ENCODE assay signal across 16 cellular contexts in genomic region chr3:170977911-170978310, GRCh38. TPM values are rescaled to one million over a fixed set of nuclear protein-coding genes. Genes with fewer than 3 reads are reported as not detected.
DNase-seq lines count a peak whose midpoint lies in the region; ATAC-seq and TF ChIP-seq lines count a peak whose summit lies in the region.
"Had no signal": no experiment of that assay in that cellular context is flagged by ENCODE, and none has a peak within 500 bp of the region (broad histone marks: within the 10 kb centered on the region; RNA-seq: fewer than 3 reads in every experiment).

No MANE protein-coding gene starts in this region.

- DNase-seq in EH (ENCODE audit: low read depth) (peak; percentile 58), LHCN-M2 (ENCODE audit: low read depth) (peak; percentile 59), cardiac fibroblast (ENCODE audit: low read depth in 2 of 2) (peak; percentile 58 to 86), kidney tubule cell (ENCODE audit: low spot score) (peak; percentile 53), left lobe of liver (ENCODE audit: low spot score) (no peak), occipital lobe (lab: John Stamatoyannopoulos, UW) (no peak)
- no peak for DNase-seq in activated CD4-positive, alpha-beta memory T cell treated with anti-CD3 and anti-CD28 coated beads, Interleukin-2, amount 10 ng/mL, durations not matched to agents 7 days and 5 days
- DNase-seq: anterior cingulate cortex, DMS153, left ventricle myocardium inferior, mucosa of descending colon, MV-4-11, retina had no signal

- H3K4me1 Mint-ChIP-seq in activated CD4-positive, alpha-beta memory T cell treated with anti-CD3 and anti-CD28 coated beads, Interleukin-2, amount 10 ng/mL, durations not matched to agents 7 days and 5 days: no peaks in the 10 kb centered on the region
- H3K4me1 Mint-ChIP-seq: stimulated activated memory B cell treated with anti-CD40 and anti-IgM and Interleukin-4, amounts not matched to agents 10 μg/mL and 1 μg/mL and 100 μg/mL, for 72 hours had no signal

- CTCF ChIA-PET in activated CD4-positive, alpha-beta memory T cell treated with anti-CD3 and anti-CD28 coated beads, Interleukin-2, amount 10 ng/mL, durations not matched to agents 7 days and 5 days (lab: Charles Lee): no interaction called here

- no peak for TF ChIP-seq CTCF in cardiac fibroblast (IDR thresholded peaks at IDR 0.05; ENCODE audit: low read depth, low read length)

- H3K27me3 Mint-ChIP-seq in activated CD4-positive, alpha-beta memory T cell treated with anti-CD3 and anti-CD28 coated beads, Interleukin-2, amount 10 ng/mL, durations not matched to agents 7 days and 5 days: peaks cover 9% of the 10 kb centered on the region

- POLR2A ChIA-PET in activated CD4-positive, alpha-beta memory T cell treated with anti-CD3 and anti-CD28 coated beads, Interleukin-2, amount 10 ng/mL, durations not matched to agents 7 days and 5 days (lab: Charles Lee): no interaction called here

- H3K9me3 Mint-ChIP-seq in activated CD4-positive, alpha-beta memory T cell treated with anti-CD3 and anti-CD28 coated beads, Interleukin-2, amount 10 ng/mL, durations not matched to agents 7 days and 5 days: no peaks in the 10 kb centered on the region
- H3K9me3 Mint-ChIP-seq: stimulated activated memory B cell treated with anti-CD40 and anti-IgM and Interleukin-4, amounts not matched to agents 10 μg/mL and 1 μg/mL and 100 μg/mL, for 72 hours had no signal

- no peaks in the 10 kb centered on the region for H3K36me3 Mint-ChIP-seq in activated CD4-positive, alpha-beta memory T cell treated with anti-CD3 and anti-CD28 coated beads, Interleukin-2, amount 10 ng/mL, durations not matched to agents 7 days and 5 days (ENCODE audit: low read depth)
- H3K36me3 Mint-ChIP-seq: stimulated activated memory B cell treated with anti-CD40 and anti-IgM and Interleukin-4, amounts not matched to agents 10 μg/mL and 1 μg/mL and 100 μg/mL, for 72 hours had no signal

- no peak overlapping the region for H3K27ac Mint-ChIP-seq in activated CD4-positive, alpha-beta memory T cell treated with anti-CD3 and anti-CD28 coated beads, Interleukin-2, amount 10 ng/mL, durations not matched to agents 7 days and 5 days
- H3K27ac Mint-ChIP-seq: stimulated activated memory B cell treated with anti-CD40 and anti-IgM and Interleukin-4, amounts not matched to agents 10 μg/mL and 1 μg/mL and 100 μg/mL, for 72 hours had no signal

- H3K4me3 ChIP-seq in cardiac fibroblast (replicated peaks in 1 of 2; ENCODE audit: low read depth in 2 of 2, low read length in 2 of 2): no peak overlapping the region
- H3K4me3 ChIP-seq: gastroesophageal sphincter, left ventricle myocardium inferior, mucosa of descending colon had no signal

- ATAC-seq in left lobe of liver: no peak
- ATAC-seq: gastroesophageal sphincter; mucosa of descending colon; stimulated activated memory B cell treated with anti-CD40 and anti-IgM and Interleukin-4, amounts not matched to agents 10 μg/mL and 1 μg/mL and 100 μg/mL, for 72 hours had no signal

- H3K4me3 Mint-ChIP-seq in activated CD4-positive, alpha-beta memory T cell treated with anti-CD3 and anti-CD28 coated beads, Interleukin-2, amount 10 ng/mL, durations not matched to agents 7 days and 5 days: no peak overlapping the region
- H3K4me3 Mint-ChIP-seq: stimulated activated memory B cell treated with anti-CD40 and anti-IgM and Interleukin-4, amounts not matched to agents 10 μg/mL and 1 μg/mL and 100 μg/mL, for 72 hours had no signal

RNA-seq across cellular contexts. Expression of gene SLC2A2, which starts 48.6 kb away (rescaled TPM):
- total RNA-seq in LHCN-M2 (2014; rRNA removed): not detected in 2 replicates
- not detected for polyA plus RNA-seq in LHCN-M2 (2012)
- total RNA-seq in activated CD4-positive, alpha-beta memory T cell treated with anti-CD3 and anti-CD28 coated beads, Interleukin-2, amount 10 ng/mL, durations not matched to agents 7 days and 5 days: not detected
- total RNA-seq in left lobe of liver: 351 TPM
- total RNA-seq in occipital lobe: not detected
- total RNA-seq: cerebellum, gastroesophageal sphincter, left ventricle myocardium inferior, mucosa of descending colon had no signal

Comparison
In these comparisons a context has a peak if more than half of its experiments do, and no peak if none do; other contexts are left out.
1. DNase-seq: peak in EH (single experiment), LHCN-M2 (single experiment), cardiac fibroblast (2 of 2) and kidney tubule cell (single experiment); none in activated CD4-positive, alpha-beta memory T cell treated with anti-CD3 and anti-CD28 coated beads, Interleukin-2, amount 10 ng/mL, durations not matched to agents 7 days and 5 days (single experiment), left lobe of liver (single experiment) and occipital lobe (single experiment).
2. RNA of gene SLC2A2, which starts 48.6 kb away (total RNA-seq): 351 TPM in left lobe of liver (single experiment); not detected in LHCN-M2, not detected in activated CD4-positive, alpha-beta memory T cell treated with anti-CD3 and anti-CD28 coated beads, Interleukin-2, amount 10 ng/mL, durations not matched to agents 7 days and 5 days and not detected in occipital lobe (single experiment); every median in the first group is over 100 times any median in the second.